ENCODE assay signal across 1 cellular context in genomic region chr1:37476087-37476452, GRCh38.
TF ChIP-seq lines count a peak whose summit lies in the region.

No MANE protein-coding gene starts in this region.

TF ChIP-seq in HCT116, 20 proteins besides CTCF, POLR2A, EP300 and RAD21 (continued from another document):
- TF ChIP-seq SP1 (IDR thresholded peaks at IDR 0.05; ENCODE audit: low read depth) = no peak
- TF ChIP-seq SRF (IDR thresholded peaks at IDR 0.05; ENCODE audit: low read depth) = no peak
- TF ChIP-seq JUND (IDR thresholded peaks at IDR 0.05) = no peak
- TF ChIP-seq CEBPB (IDR thresholded peaks at IDR 0.05; ENCODE audit: low read depth) = no peak
